In the genomic region with DNA sequence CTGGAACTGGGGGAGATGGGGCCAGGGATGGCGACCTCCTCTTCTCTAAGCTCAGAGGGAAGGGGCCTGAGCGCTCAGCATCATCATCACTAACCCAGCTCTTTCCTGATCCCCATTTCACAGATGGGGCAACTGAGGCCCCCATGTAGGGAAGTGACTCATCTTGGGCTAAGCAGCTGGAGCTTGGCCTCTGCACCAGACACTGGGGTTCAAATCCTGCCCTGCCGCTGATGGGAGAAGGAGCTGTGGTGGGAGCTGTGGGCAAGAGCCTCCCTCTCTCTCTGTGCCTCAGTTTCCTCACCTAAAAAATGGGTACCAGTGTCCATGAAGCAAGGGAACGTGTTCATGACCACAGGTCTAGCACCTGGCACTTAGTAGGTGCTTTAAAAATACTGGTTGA, we compare ENCODE assay signal across 18 cellular contexts. TPM values are rescaled to one million over a fixed set of nuclear protein-coding genes. Genes with fewer than 3 reads are reported as not detected.
DNase-seq lines count a peak whose midpoint lies in the region; ATAC-seq, FAIRE-seq and TF ChIP-seq lines count a peak whose summit lies in the region.
"Had no signal": no experiment of that assay in that cellular context is flagged by ENCODE, and none has a peak within 500 bp of the region (broad histone marks: within the 10 kb centered on the region; RNA-seq: fewer than 3 reads in every experiment).

No MANE protein-coding gene starts in this region.

- no peaks in the 10 kb centered on the region for H3K23me2 ChIP-seq in H1 (ENCODE audit: low read depth, low read length)

- H3K9ac ChIP-seq in HepG2 (ENCODE audit: insufficient read depth, low read depth, low read length) (no peak overlapping the region), H1 (replicated peaks in 1 of 4; ENCODE audit: extremely low read depth in 1 of 4, low read depth in 3 of 4, low read length in 3 of 4) (no peak overlapping the region)

- no peaks in the 10 kb centered on the region for H3K36me3 Mint-ChIP-seq in activated T-cell treated with anti-CD3 and anti-CD28 coated beads, Interleukin-2, amount 50 U/mL, for 4 hours (ENCODE audit: insufficient read depth)
- H3K36me3 Mint-ChIP-seq: CD4-positive, alpha-beta memory T cell had no signal

- TF ChIP-seq CTCF in HepG2 (CRISPR knock-in tag; IDR thresholded peaks at IDR 0.05) (no peak), right lobe of liver (IDR thresholded peaks at IDR 0.05) (no peak), H1 (IDR thresholded peaks at IDR 0.05; ENCODE audit: control extremely low read depth in 1 of 3, insufficient read depth in 1 of 3, low read depth in 1 of 3, low read length in 3 of 3) (no peak), osteoblast (IDR thresholded peaks at IDR 0.05; ENCODE audit: extremely low read depth, low read depth, low read length) (no peak)

- peaks cover 44% of the 10 kb centered on the region for H3K27me3 Mint-ChIP-seq in activated T-cell treated with anti-CD3 and anti-CD28 coated beads, Interleukin-2, amount 50 U/mL, for 4 hours (ENCODE audit: low read depth)

- H2BK12ac ChIP-seq in H1 (ENCODE audit: low read depth, low read length), result no peak overlapping the region

- H3K27ac ChIP-seq in HepG2 (ENCODE audit: extremely low read length, insufficient read depth, low read length) (no peak overlapping the region), right lobe of liver (no peak overlapping the region), H1 (ENCODE audit: low read depth, low read length) (no peak overlapping the region), osteoblast (ENCODE audit: low read depth, low read length) (no peak overlapping the region)

- H2BK5ac ChIP-seq in H1 (ENCODE audit: low read depth, low read length), result no peak overlapping the region

- no peak overlapping the region for H4K91ac ChIP-seq in H1 (replicated peaks; ENCODE audit: insufficient read length, low read length)

- H3K4me2 ChIP-seq in HepG2 (ENCODE audit: low read depth, low read length), result no peak overlapping the region
- H3K4me2 ChIP-seq in H1 (ENCODE audit: insufficient read depth in 1 of 2, low read depth in 2 of 2, low read length in 2 of 2), result no peak overlapping the region
- no peak overlapping the region for H3K4me2 ChIP-seq in osteoblast (ENCODE audit: insufficient read depth, low read length)

- H3K18ac ChIP-seq in H1 (ENCODE audit: extremely low read depth, low read length), result no peak overlapping the region

- no peak overlapping the region for H3K56ac ChIP-seq in H1 (replicated peaks; ENCODE audit: insufficient read length, low read depth, low read length)

- H3K9me3 Mint-ChIP-seq in activated T-cell treated with anti-CD3 and anti-CD28 coated beads, Interleukin-2, amount 50 U/mL, for 4 hours, result no peaks in the 10 kb centered on the region

- TF ChIP-seq RAD21 in HepG2 (CRISPR knock-in tag; IDR thresholded peaks at IDR 0.05) (no peak), H1 (IDR thresholded peaks at IDR 0.05 in 1 of 2, conservative IDR thresholded peaks at IDR 0.05 in 1 of 2; ENCODE audit: low read depth in 2 of 2, low read length in 2 of 2) (no peak)

- no TSS peak for BruUV-seq in HepG2 (replicated peaks; lab: Mats Ljungman, UMichigan)

- no peak overlapping the region for H3K14ac ChIP-seq in H1 (ENCODE audit: insufficient read length)

- TF ChIP-seq POLR2A in HepG2 (IDR thresholded peaks at IDR 0.05; ENCODE audit: insufficient read depth in 1 of 2, low read depth in 2 of 2, low read length in 2 of 2) (no peak), right lobe of liver (IDR thresholded peaks at IDR 0.05) (no peak), H1 (IDR thresholded peaks at IDR 0.05; ENCODE audit: control extremely low read depth in 1 of 2, low read depth in 2 of 2, low read length in 2 of 2) (no peak)

- CTCF ChIA-PET in HepG2 (lab: Yijun Ruan, JAX; ENCODE audit: low intra/inter-chr PET ratio, low total read pairs) (no interaction called here), H1 (lab: Charles Lee; ENCODE audit: partially characterized antibody) (interaction anchor here (0.6 to 9.4 kb wide), 10 partner anchors 7 to 71 kb away, joined by 3 to 92 read pairs (median 4); partner anchors contain the start of gene TCHP)

- H3K36me3 ChIP-seq in HepG2 (replicated peaks in 1 of 2; ENCODE audit: control insufficient read depth in 1 of 2, insufficient read depth in 2 of 2, low read length in 2 of 2) (no peaks in the 10 kb centered on the region), right lobe of liver (no peaks in the 10 kb centered on the region), H1 (ENCODE audit: control insufficient read depth in 2 of 4, insufficient read depth in 4 of 4, low read length in 3 of 4) (no peaks in the 10 kb centered on the region), osteoblast (ENCODE audit: insufficient read depth, low read length) (no peaks in the 10 kb centered on the region)

- POLR2A ChIA-PET in HepG2 (lab: Yijun Ruan, JAX), result no interaction called here
- POLR2A ChIA-PET in H1 (lab: Charles Lee; ENCODE audit: partially characterized antibody), result interaction anchor here (1.2 kb wide), 1 partner anchor 233 kb away, joined by 3 read pairs; no protein-coding TSS in a partner anchor

- H3K79me2 ChIP-seq in HepG2 (ENCODE audit: insufficient read depth, low read length) (no peaks in the 10 kb centered on the region), H1 (ENCODE audit: control insufficient read depth in 1 of 2, insufficient read depth in 2 of 2, low read length in 2 of 2) (no peaks in the 10 kb centered on the region), osteoblast (ENCODE audit: insufficient read depth, low read length) (no peaks in the 10 kb centered on the region)

- H3K4me1 Mint-ChIP-seq in activated T-cell treated with anti-CD3 and anti-CD28 coated beads, Interleukin-2, amount 50 U/mL, for 4 hours (ENCODE audit: low read depth), result peaks cover 7% of the 10 kb centered on the region

- FAIRE-seq in HepG2 (lab: Jason Lieb, UNC) (no peak), H1 (lab: Jason Lieb, UNC) (no peak)
- FAIRE-seq: G401.6, GM12878, GM18507 had no signal

- TF ChIP-seq EP300 in HepG2 (IDR thresholded peaks at IDR 0.05; ENCODE audit: low read depth in 2 of 2, low read length in 2 of 2) (no peak), HepG2 (CRISPR knock-in tag; IDR thresholded peaks at IDR 0.05; ENCODE audit: borderline replicate concordance) (no peak), H1 (IDR thresholded peaks at IDR 0.05; ENCODE audit: borderline replicate concordance in 1 of 2, low read depth in 2 of 2, low read length in 2 of 2) (no peak)

- no peak overlapping the region for H3K23ac ChIP-seq in H1 (ENCODE audit: insufficient read length)

- H2BK15ac ChIP-seq in H1 (ENCODE audit: low read length), result no peak overlapping the region

- H2AFZ ChIP-seq in HepG2 (ENCODE audit: low read length), result no peak overlapping the region
- no peak overlapping the region for H2AFZ ChIP-seq in H1 (ENCODE audit: low read length)
- no peak overlapping the region for H2AFZ ChIP-seq in osteoblast (ENCODE audit: low read length)

- WGBS in HepG2 (ENCODE audit: low lambda C conversion rate), result 75% methylated on average over 1 of the region's 4 CpGs
- 92% methylated on average over 2 of the region's 4 CpGs for WGBS in right lobe of liver (ENCODE audit: insufficient coverage, low coverage, low lambda C conversion rate, missing lambda C conversion rate)
- WGBS in H1 (ENCODE audit: extremely low coverage in 1 of 2, insufficient coverage in 1 of 2, insufficient read length in 1 of 2, insufficient replicate concordance in 2 of 2, low coverage in 1 of 2, low lambda C conversion rate in 2 of 2, missing lambda C conversion rate in 1 of 2), 2 experiments, result 87% methylated on average over 4 of the region's 4 CpGs; no CpG with 5 or more reads in 1 of the 2 experiments

- H2AK5ac ChIP-seq in H1 (ENCODE audit: low read depth, low read length), result no peak overlapping the region

- H3K4me3 Mint-ChIP-seq in activated T-cell treated with anti-CD3 and anti-CD28 coated beads, Interleukin-2, amount 50 U/mL, for 4 hours, result no peak overlapping the region
- H3K4me3 Mint-ChIP-seq: CD4-positive, alpha-beta memory T cell had no signal

- DNase-seq in HepG2 (ENCODE audit: low spot score), result no peak
- no peak for DNase-seq in right lobe of liver
- no peak for DNase-seq in H1 (ENCODE audit: low read depth in 1 of 2, low spot score in 2 of 2)
- DNase-seq in osteoblast (ENCODE audit: insufficient read length, low spot score, missing footprints), result peak; percentile 22
- DNase-seq in activated T-cell treated with anti-CD3 and anti-CD28 coated beads, Interleukin-2, amount 50 U/mL, for 4 hours, result no peak
- DNase-seq: 8988T; C1 segment of cervical spinal cord; Calu3; CD4-positive, alpha-beta memory T cell; COR-L47; DND-41; GOT3; H7; HCEC 1CT had no signal

- in situ Hi-C loops in HepG2 (cut with HindIII; ENCODE audit: extremely low pct_ligation_motif_present, low pct_unique_long_range_greater_than_20kb), result no loop called here

- H3K4ac ChIP-seq in H1 (replicated peaks; ENCODE audit: insufficient read length, low read depth, low read length), result no peak overlapping the region

- H3K27me3 ChIP-seq in HepG2 (ENCODE audit: control insufficient read depth in 1 of 2, insufficient read depth in 2 of 2, low read length in 2 of 2) (no peaks in the 10 kb centered on the region), right lobe of liver (no peaks in the 10 kb centered on the region), H1 (replicated peaks in 1 of 4; ENCODE audit: control insufficient read depth in 3 of 4, extremely low read depth in 1 of 4, insufficient read depth in 3 of 4, low read length in 3 of 4) (no peaks in the 10 kb centered on the region; a peak in 1 of 7 replicates), osteoblast (ENCODE audit: insufficient read depth, low read length) (no peaks in the 10 kb centered on the region)

- no peaks in the 10 kb centered on the region; the same call in 1 of the 2 replicates for H3K79me1 ChIP-seq in H1 (ENCODE audit: low read depth, low read length)

- H4K20me1 ChIP-seq in HepG2 (ENCODE audit: insufficient read depth, low read length) (no peaks in the 10 kb centered on the region; the same call in 1 of the 2 replicates), H1 (replicated peaks in 1 of 2; ENCODE audit: control insufficient read depth in 1 of 2, insufficient read depth in 2 of 2, low read length in 2 of 2) (no peaks in the 10 kb centered on the region), osteoblast (ENCODE audit: insufficient read depth, low read length) (no peaks in the 10 kb centered on the region)

- H3K9me3 ChIP-seq in HepG2 (ENCODE audit: low read length) (no peaks in the 10 kb centered on the region), right lobe of liver (no peaks in the 10 kb centered on the region), H1 (ENCODE audit: insufficient read depth in 2 of 2, low read depth in 1 of 2, low read length in 1 of 2) (no peaks in the 10 kb centered on the region), osteoblast (ENCODE audit: low read depth, low read length) (no peaks in the 10 kb centered on the region)

- H4K8ac ChIP-seq in H1 (ENCODE audit: extremely low read depth, insufficient read depth, low read length), result no peak overlapping the region

- no peak overlapping the region for H4K5ac ChIP-seq in H1 (ENCODE audit: insufficient read length, low read depth, low read length)

- no peak overlapping the region for H2BK120ac ChIP-seq in H1 (replicated peaks; ENCODE audit: low read depth, low read length)

- no peak overlapping the region for H2BK20ac ChIP-seq in H1 (ENCODE audit: low read length)

- H3K4me3 ChIP-seq in HepG2 (replicated peaks in 1 of 3; ENCODE audit: insufficient read depth in 1 of 3, low read depth in 2 of 3, low read length in 3 of 3), result no peak overlapping the region
- H3K4me3 ChIP-seq in right lobe of liver, result no peak overlapping the region
- no peak overlapping the region for H3K4me3 ChIP-seq in H1 (ENCODE audit: extremely low read depth in 1 of 4, insufficient read depth in 2 of 4, low read depth in 3 of 4, low read length in 4 of 4)
- no peak overlapping the region for H3K4me3 ChIP-seq in osteoblast (ENCODE audit: insufficient read depth, low read length)
- H3K4me3 ChIP-seq: GM12878 had no signal

- ATAC-seq in HepG2 (no peak), right lobe of liver (no peak), GM21367 (IDR thresholded peaks at IDR 0.05; ENCODE audit: unreplicated experiment) (no peak)
- no peak for ATAC-seq in activated T-cell treated with anti-CD3 and anti-CD28 coated beads, Interleukin-2, amount 50 U/mL, for 4 hours
- ATAC-seq: GM12878 had no signal

- H3K4me1 ChIP-seq in HepG2 (ENCODE audit: insufficient read depth, low read length), result peaks cover 68% of the 10 kb centered on the region
- peaks cover 0 to 22% (median 4%) of the 10 kb centered on the region in 4 donors for H3K4me1 ChIP-seq in right lobe of liver
- peaks cover 0 to 13% (median 4%) of the 10 kb centered on the region in 4 experiments; a peak in 5 of 7 replicates for H3K4me1 ChIP-seq in H1 (replicated peaks in 1 of 4; ENCODE audit: control insufficient read depth in 3 of 4, insufficient read depth in 4 of 4, low read length in 3 of 4)
- H3K4me1 ChIP-seq in osteoblast (ENCODE audit: insufficient read depth, low read length), result peaks cover 11% of the 10 kb centered on the region

- intact Hi-C loops in HepG2 (cut with micrococcal nuclease; ENCODE audit: unreplicated experiment), result no loop called here
- intact Hi-C loops in right lobe of liver (cut with DNase I), result no loop called here

RNA-seq across cellular contexts. Expression of gene TRPV4, which starts 2.6 kb away (rescaled TPM):
- total RNA-seq in HepG2 (2016; rRNA removed; fragmentation: Illumina TruSeq; extraction: Trizol) (0.35 and 0.66 TPM in 2 replicates), right lobe of liver (10 to 100 TPM in 1 of 6 experiments, 1 to 10 TPM in 5; 5.3 to 10.3 (median 6.7) TPM), osteoblast (3.2 and 5.8 TPM in 2 replicates)
- 0.20 and 0.35 TPM in 2 replicates for total RNA-seq in HepG2 (2016; cell fraction: cytosol; rRNA removed; fragmentation: Illumina TruSeq; extraction: Trizol; ENCODE audit: low read depth)
- total RNA-seq in HepG2 (2016; cell fraction: insoluble cytoplasmic fraction; rRNA removed; fragmentation: Illumina TruSeq; extraction: Trizol), result 0.45 and 0.93 TPM in 2 replicates
- 0.83 and 1.0 TPM in 2 replicates for total RNA-seq in HepG2 (2016; cell fraction: membrane; rRNA removed; fragmentation: Illumina TruSeq; extraction: Trizol)
- 0.75 and 1.1 TPM in 2 replicates for total RNA-seq in HepG2 (2016; cell fraction: nucleus; rRNA removed; fragmentation: Illumina TruSeq; extraction: Trizol)
- polyA plus RNA-seq in HepG2 (2011; rRNA removed) (4.7 and 5.6 TPM in 2 replicates), H1 (2011; rRNA removed) (6.2 and 6.4 TPM in 2 replicates)
- polyA plus RNA-seq in HepG2 (2011; cell fraction: cytosol; rRNA removed), result 3.1 and 4.5 TPM in 2 replicates
- polyA plus RNA-seq in HepG2 (2011; cell fraction: nucleus; rRNA removed), result 7.9 and 11.8 TPM in 2 replicates
- polyA plus RNA-seq in HepG2 (2012), result 0.68 and 1.3 TPM in 2 replicates
- 0.67 and 0.84 TPM in 2 replicates for polyA plus RNA-seq in HepG2 (2016; cell fraction: cytosol; fragmentation: Illumina TruSeq; extraction: Trizol; ENCODE audit: low read depth)
- polyA plus RNA-seq in HepG2 (2016; cell fraction: insoluble cytoplasmic fraction; fragmentation: Illumina TruSeq; extraction: Trizol; ENCODE audit: low read depth), result 0.52 and 0.71 TPM in 2 replicates
- polyA plus RNA-seq in HepG2 (2016; cell fraction: membrane; fragmentation: Illumina TruSeq; extraction: Trizol; ENCODE audit: low read depth), result 1.1 and 1.2 TPM in 2 replicates
- 2.0 and 2.5 TPM in 2 replicates for polyA plus RNA-seq in HepG2 (2016; cell fraction: nucleus; fragmentation: Illumina TruSeq; extraction: Trizol; ENCODE audit: insufficient read depth, low read depth)
- 13.9 TPM in 1 of 2 replicates, not detected in the other for polyA minus RNA-seq in HepG2 (2011; rRNA and poly(A)+ RNA removed; ENCODE audit: low replicate concordance)
- 3.2 and 3.3 TPM in 2 replicates for polyA minus RNA-seq in HepG2 (2011; cell fraction: cytosol; rRNA and poly(A)+ RNA removed)
- polyA minus RNA-seq in HepG2 (2011; cell fraction: nucleus; rRNA and poly(A)+ RNA removed), result 4.0 and 4.6 TPM in 2 replicates
- total RNA-seq in H1 (2021; fragmentation: NEBNext Ultra II Directional; extraction: Animal tissue kit (Norgen Biotek cat#: 25700)), result 2.1 and 2.5 TPM in 2 replicates
- polyA plus RNA-seq in H1 (2011; cell fraction: cytosol; rRNA removed), result 3.3 TPM
- polyA plus RNA-seq in H1 (2011; cell fraction: nucleus; rRNA removed), result 7.3 TPM
- polyA plus RNA-seq in H1 (2012, experiment 1 of 2), result 1.8 to 3.5 TPM (median 2.6 TPM) in 4 replicates
- 2.1 TPM for polyA plus RNA-seq in H1 (2012, experiment 2 of 2)
- 3.2 TPM for polyA plus RNA-seq in H1 (2013, experiment 1 of 2)
- polyA plus RNA-seq in H1 (2013, experiment 2 of 2), result 3.2 TPM
- 6.7 and 9.3 TPM in 2 replicates for polyA minus RNA-seq in H1 (2011; rRNA and poly(A)+ RNA removed)
- polyA minus RNA-seq in H1 (2011; cell fraction: cytosol; rRNA and poly(A)+ RNA removed), result 2.4 TPM
- 4.8 TPM for polyA minus RNA-seq in H1 (2011; cell fraction: nucleus; rRNA and poly(A)+ RNA removed)
- total RNA-seq in activated T-cell treated with anti-CD3 and anti-CD28 coated beads, Interleukin-2, amount 50 U/mL, for 4 hours, result not detected
- total RNA-seq: GM12878 had no signal
- polyA plus RNA-seq: CD4-positive, alpha-beta memory T cell; GM12878 had no signal

RNA-seq across cellular contexts. Expression of gene GLTP, which starts 44.5 kb away (rescaled TPM):
- total RNA-seq in HepG2 (2016; rRNA removed; fragmentation: Illumina TruSeq; extraction: Trizol) (12.9 and 13.0 TPM in 2 replicates), right lobe of liver (10 to 100 TPM in 5 of 6 experiments, 1 to 10 TPM in 1; 9.8 to 20.8 (median 13.6) TPM), osteoblast (50.3 and 50.7 TPM in 2 replicates)
- 14.4 and 15.2 TPM in 2 replicates for total RNA-seq in HepG2 (2016; cell fraction: cytosol; rRNA removed; fragmentation: Illumina TruSeq; extraction: Trizol; ENCODE audit: low read depth)
- 12.4 and 12.7 TPM in 2 replicates for total RNA-seq in HepG2 (2016; cell fraction: insoluble cytoplasmic fraction; rRNA removed; fragmentation: Illumina TruSeq; extraction: Trizol)
- total RNA-seq in HepG2 (2016; cell fraction: membrane; rRNA removed; fragmentation: Illumina TruSeq; extraction: Trizol), result 34.8 and 35.0 TPM in 2 replicates
- 4.4 and 5.2 TPM in 2 replicates for total RNA-seq in HepG2 (2016; cell fraction: nucleus; rRNA removed; fragmentation: Illumina TruSeq; extraction: Trizol)
- polyA plus RNA-seq in HepG2 (2011; rRNA removed) (10.7 and 11.5 TPM in 2 replicates), H1 (2011; rRNA removed) (9.8 and 10.0 TPM in 2 replicates)
- polyA plus RNA-seq in HepG2 (2011; cell fraction: cytosol; rRNA removed), result 10.9 and 11.5 TPM in 2 replicates
- 3.4 and 4.3 TPM in 2 replicates for polyA plus RNA-seq in HepG2 (2011; cell fraction: nucleus; rRNA removed)
- 12.3 and 13.7 TPM in 2 replicates for polyA plus RNA-seq in HepG2 (2012)
- polyA plus RNA-seq in HepG2 (2016; cell fraction: cytosol; fragmentation: Illumina TruSeq; extraction: Trizol; ENCODE audit: low read depth), result 20.7 and 21.8 TPM in 2 replicates
- polyA plus RNA-seq in HepG2 (2016; cell fraction: insoluble cytoplasmic fraction; fragmentation: Illumina TruSeq; extraction: Trizol; ENCODE audit: low read depth), result 17.9 TPM in 2 replicates
- polyA plus RNA-seq in HepG2 (2016; cell fraction: membrane; fragmentation: Illumina TruSeq; extraction: Trizol; ENCODE audit: low read depth), result 36.8 and 38.1 TPM in 2 replicates
- 10.2 and 10.4 TPM in 2 replicates for polyA plus RNA-seq in HepG2 (2016; cell fraction: nucleus; fragmentation: Illumina TruSeq; extraction: Trizol; ENCODE audit: insufficient read depth, low read depth)
- polyA minus RNA-seq in HepG2 (2011; rRNA and poly(A)+ RNA removed; ENCODE audit: low replicate concordance), result 25.4 and 50.4 TPM in 2 replicates
- 16.7 and 19.5 TPM in 2 replicates for polyA minus RNA-seq in HepG2 (2011; cell fraction: cytosol; rRNA and poly(A)+ RNA removed)
- 2.4 and 3.9 TPM in 2 replicates for polyA minus RNA-seq in HepG2 (2011; cell fraction: nucleus; rRNA and poly(A)+ RNA removed)
- 24.4 and 26.1 TPM in 2 replicates for total RNA-seq in H1 (2021; fragmentation: NEBNext Ultra II Directional; extraction: Animal tissue kit (Norgen Biotek cat#: 25700))
- polyA plus RNA-seq in H1 (2011; cell fraction: cytosol; rRNA removed), result 12.2 TPM
- polyA plus RNA-seq in H1 (2011; cell fraction: nucleus; rRNA removed), result 8.2 TPM
- 15.6 to 22.3 TPM (median 17.5 TPM) in 4 replicates for polyA plus RNA-seq in H1 (2012, experiment 1 of 2)
- polyA plus RNA-seq in H1 (2012, experiment 2 of 2), result 14.4 TPM
- polyA plus RNA-seq in H1 (2013, experiment 1 of 2), result 31.7 TPM
- 35.2 TPM for polyA plus RNA-seq in H1 (2013, experiment 2 of 2)
- polyA minus RNA-seq in H1 (2011; rRNA and poly(A)+ RNA removed), result 18.8 and 24.0 TPM in 2 replicates
- 18.6 TPM for polyA minus RNA-seq in H1 (2011; cell fraction: cytosol; rRNA and poly(A)+ RNA removed)
- 4.0 TPM for polyA minus RNA-seq in H1 (2011; cell fraction: nucleus; rRNA and poly(A)+ RNA removed)
- total RNA-seq in activated T-cell treated with anti-CD3 and anti-CD28 coated beads, Interleukin-2, amount 50 U/mL, for 4 hours, result 10 to 100 TPM; 38.8 to 44.7 (median 40.0) TPM

Comparison
In these comparisons a context has a peak if more than half of its experiments do, and no peak if none do; other contexts are left out.
1. Of the 41 proteins assayed by ChIP-seq in both HepG2 and H1: peak only in HepG2: none; only in H1: KDM1A; in both: none; in neither: 40.